ENCODE assay signal across 9 cellular contexts in the genomic region with DNA sequence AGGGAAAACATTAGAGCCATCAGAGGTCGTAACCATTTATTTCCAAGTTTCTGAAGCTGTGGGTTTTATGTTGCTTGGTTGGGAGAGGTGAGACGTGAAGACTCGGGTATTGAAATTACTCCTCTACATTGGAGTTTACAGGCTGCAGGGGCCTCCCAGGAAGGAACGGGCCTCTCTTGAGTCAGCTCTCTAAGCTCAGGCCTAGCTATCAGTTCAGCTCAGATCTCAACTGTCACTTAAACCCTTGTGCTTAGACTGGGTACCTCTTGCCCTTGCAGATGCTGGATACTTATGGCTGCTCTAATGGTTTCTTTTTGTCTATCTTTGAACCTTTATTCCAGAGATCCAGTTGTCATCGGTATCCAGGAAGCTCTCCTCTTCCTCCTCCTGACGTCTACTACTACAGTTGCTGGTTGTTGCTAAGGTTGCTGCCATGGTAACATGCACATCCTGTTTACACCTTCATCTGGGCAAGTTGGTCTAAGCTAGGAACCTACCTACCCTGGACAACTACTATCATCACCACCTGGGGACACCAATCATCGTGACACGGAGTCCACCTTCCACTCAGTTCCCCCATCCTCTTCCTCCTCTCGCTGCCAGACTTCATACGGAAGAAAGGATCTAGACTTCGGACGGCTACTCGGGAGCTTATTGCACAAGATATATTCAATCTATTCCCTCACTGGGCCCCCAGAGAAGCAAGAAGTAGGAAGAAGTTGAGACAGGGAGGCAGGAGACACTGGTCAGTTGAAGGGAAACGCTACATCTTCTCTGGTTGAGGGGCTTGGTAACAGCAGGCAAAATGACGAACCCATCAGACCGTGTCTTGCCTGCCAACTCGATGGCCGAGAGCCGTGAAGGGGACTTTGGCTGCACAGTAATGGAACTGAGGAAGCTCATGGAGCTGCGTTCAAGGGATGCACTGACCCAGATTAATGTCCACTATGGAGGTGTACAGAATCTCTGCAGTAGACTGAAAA. TPM values are rescaled to one million over a fixed set of nuclear protein-coding genes. Genes with fewer than 3 reads are reported as not detected.
A peak's percentile ranks its signal among the peaks of the same experiment; 100 is the strongest.
DNase-seq lines count a peak whose midpoint lies in the region; ATAC-seq and TF ChIP-seq lines count a peak whose summit lies in the region.
"Had no signal": no experiment of that assay in that cellular context is flagged by ENCODE, and none has a peak within 500 bp of the region (broad histone marks: within the 10 kb centered on the region; RNA-seq: fewer than 3 reads in every experiment).

No MANE protein-coding gene starts in this region.

- no peak overlapping the region for H3K4me3 ChIP-seq in upper lobe of left lung
- H3K4me3 ChIP-seq: thoracic aorta had no signal

- peaks cover 0 to 32% (median 15%) of the 10 kb centered on the region in 4 donors for H3K4me1 ChIP-seq in upper lobe of left lung

- peak; percentile 14 for DNase-seq in activated T-cell treated with anti-CD3 and anti-CD28 coated beads for 1 hour (ENCODE audit: low read depth)
- no peak for DNase-seq in activated T-cell treated with anti-CD3 and anti-CD28 coated beads for 4 hours
- DNase-seq in activated T-cell treated with anti-CD3 and anti-CD28 coated beads for 48 hours (ENCODE audit: low read depth): peak; percentile 40
- DNase-seq in kidney tubule cell (ENCODE audit: low spot score): peak; percentile 41
- no peak for DNase-seq in upper lobe of left lung
- DNase-seq in NCI-H2107 (lab: John Stamatoyannopoulos, UW): no peak
- DNase-seq in NCI-H226: no peak

- TF ChIP-seq EP300 in upper lobe of left lung (IDR thresholded peaks at IDR 0.05): no peak

- TF ChIP-seq CTCF in upper lobe of left lung (IDR thresholded peaks at IDR 0.05): no peak

- WGBS in upper lobe of left lung, 2 donors: 74% methylated on average over 20 of the region's 20 CpGs

- H3K9me3 ChIP-seq in upper lobe of left lung: no peaks in the 10 kb centered on the region
- H3K9me3 ChIP-seq: thoracic aorta had no signal

- H3K36me3 ChIP-seq in upper lobe of left lung: peaks cover 0 to 24% (median 10%) of the 10 kb centered on the region in 4 donors

- ATAC-seq in upper lobe of left lung (ENCODE audit: low FRiP score in 2 of 2) (no peak), GM19351 (IDR thresholded peaks at IDR 0.05; ENCODE audit: unreplicated experiment) (no peak)

- no peak for TF ChIP-seq POLR2A in upper lobe of left lung (IDR thresholded peaks at IDR 0.05)

- peak overlapping the region in 3 of 4 donors; percentile 44 to 53 (median 46) for H3K27ac ChIP-seq in upper lobe of left lung
- H3K27ac ChIP-seq: thoracic aorta had no signal

- no peaks in the 10 kb centered on the region for H3K27me3 ChIP-seq in upper lobe of left lung

RNA-seq across cellular contexts. Expression of gene ATP2B4, which starts 56.1 kb away (rescaled TPM):
- 100 to 1,000 TPM in 2 of 6 donors, 10 to 100 TPM in 4; 54.0 to 152 (median 90.5) TPM for total RNA-seq in upper lobe of left lung

Comparison
In these comparisons a context has a peak if more than half of its experiments do, and no peak if none do; other contexts are left out.
1. DNase-seq: peak in activated T-cell treated with anti-CD3 and anti-CD28 coated beads for 1 hour (single experiment), activated T-cell treated with anti-CD3 and anti-CD28 coated beads for 48 hours (single experiment) and kidney tubule cell (single experiment); none in activated T-cell treated with anti-CD3 and anti-CD28 coated beads for 4 hours (single experiment), upper lobe of left lung (0 of 2), NCI-H2107 (single experiment) and NCI-H226 (single experiment).